Comparison of ENCODE assay signal across 7 cellular contexts in the genomic region with DNA sequence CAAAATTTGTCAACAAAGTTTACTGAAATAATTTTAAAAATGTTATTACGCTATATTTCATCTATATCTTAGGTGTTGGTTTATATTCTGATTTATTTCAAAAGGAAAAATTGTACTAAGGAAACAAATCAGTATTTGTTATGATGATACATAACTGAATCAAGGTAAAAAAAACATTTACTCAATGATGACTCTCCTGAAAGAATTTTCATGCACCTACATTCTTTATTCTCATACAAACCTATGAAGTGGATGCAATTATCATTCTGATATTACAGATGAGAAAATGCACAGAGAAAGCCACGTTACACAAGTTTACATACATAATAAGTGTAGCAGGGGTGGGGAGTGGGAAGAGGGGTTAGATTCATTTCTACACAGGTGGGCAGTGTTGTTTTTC.
"Had no signal": no experiment of that assay in that cellular context is flagged by ENCODE, and none has a peak within 500 bp of the region (broad histone marks: within the 10 kb centered on the region; RNA-seq: fewer than 3 reads in every experiment).

No MANE protein-coding gene starts in this region.

- H3K4me1 ChIP-seq: HAP-1 had no signal

- DNase-seq: GOT3, H7, HFFc6, IMR-90 had no signal

- H3K4me3 Mint-ChIP-seq: HFFc6 had no signal

- H3K9me3 Mint-ChIP-seq: HFFc6 had no signal

- H3K27ac Mint-ChIP-seq: HFFc6 had no signal

- H3K36me3 ChIP-seq: HAP-1 had no signal

- ATAC-seq: HCT116, K562 had no signal

- H3K9me3 ChIP-seq: HAP-1 had no signal

- H3K4me3 ChIP-seq: HAP-1, K562 had no signal
